8 cellular contexts compared by ENCODE assay signal in the genomic region with DNA sequence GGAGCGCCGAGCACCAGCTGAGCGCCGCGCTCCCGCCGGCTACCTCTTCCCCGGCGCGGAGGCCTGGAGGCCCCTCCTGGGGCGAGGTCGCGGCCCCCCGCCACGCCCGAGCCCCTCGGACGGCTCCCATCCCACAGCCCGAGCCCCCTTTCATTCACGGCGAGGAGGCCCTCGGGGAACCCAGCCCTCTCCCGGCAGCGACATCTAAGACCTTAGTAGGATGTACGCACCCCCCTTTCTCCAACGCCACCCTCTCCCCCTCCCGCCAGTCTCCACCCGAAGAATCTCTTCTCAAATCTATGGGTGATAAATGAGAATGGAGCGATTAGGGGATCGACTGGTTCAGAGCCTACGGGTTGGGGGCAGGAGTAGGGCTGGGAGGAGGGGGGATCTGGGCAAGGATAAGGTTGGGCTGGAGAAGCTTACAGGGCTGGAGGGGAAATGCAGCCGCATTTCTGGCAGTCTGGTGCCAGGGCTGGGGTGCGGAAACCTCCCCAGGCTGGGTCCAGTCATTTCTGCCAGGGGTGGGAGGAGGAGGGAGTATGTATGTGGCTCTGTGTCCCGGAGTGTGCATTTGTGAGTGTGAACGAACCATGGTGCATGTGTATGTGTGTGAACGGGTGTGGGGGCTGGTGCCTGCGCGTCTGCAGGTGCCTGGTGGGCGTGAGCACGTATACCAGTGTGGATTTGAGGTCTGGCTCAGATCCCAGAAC. TPM values are rescaled to one million over a fixed set of nuclear protein-coding genes. Genes with fewer than 3 reads are reported as not detected.
DNase-seq lines count a peak whose midpoint lies in the region; ATAC-seq and TF ChIP-seq lines count a peak whose summit lies in the region.

No MANE protein-coding gene starts in this region.

- H3K4me1 Mint-ChIP-seq in IgD-negative memory B cell = peaks cover 0 to 15% (median 11%) of the 10 kb centered on the region in 3 donors
- H3K4me1 Mint-ChIP-seq in activated T-cell treated with anti-CD3 and anti-CD28 coated beads, Interleukin-2, amount 50 U/mL, for 24 hours (ENCODE audit: low read depth) = peaks cover 19% of the 10 kb centered on the region

- peak overlapping the region; percentile 57 for H3K4me3 ChIP-seq in BE2C (ENCODE audit: low read depth, low read length)
- peak overlapping the region; percentile 54 for H3K4me3 ChIP-seq in skeletal muscle cell (ENCODE audit: low read depth, low read length)

- no peaks in the 10 kb centered on the region for H3K9me3 Mint-ChIP-seq in IgD-negative memory B cell
- H3K9me3 Mint-ChIP-seq in activated T-cell treated with anti-CD3 and anti-CD28 coated beads, Interleukin-2, amount 50 U/mL, for 24 hours = no peaks in the 10 kb centered on the region

- H3K36me3 ChIP-seq in BE2C = no peaks in the 10 kb centered on the region

- DNase-seq in BE2C (peak; percentile 25), head of caudate nucleus (peak; percentile 21 to 91 (median 66)), skeletal muscle cell (ENCODE audit: low read depth) (no peak), NCI-H446 (lab: John Stamatoyannopoulos, UW) (no peak), left colon (no peak)
- peak; percentile 46 for DNase-seq in activated T-cell treated with anti-CD3 and anti-CD28 coated beads, Interleukin-2, amount 50 U/mL, for 24 hours

- TF ChIP-seq CTCF in BE2C (IDR thresholded peaks at IDR 0.05; ENCODE audit: low read depth, low read length) = no peak

- ATAC-seq in left colon = no peak
- ATAC-seq in HG03135 (IDR thresholded peaks at IDR 0.05; ENCODE audit: unreplicated experiment) = no peak

- H3K36me3 Mint-ChIP-seq in IgD-negative memory B cell = no peaks in the 10 kb centered on the region
- H3K36me3 Mint-ChIP-seq in activated T-cell treated with anti-CD3 and anti-CD28 coated beads, Interleukin-2, amount 50 U/mL, for 24 hours (ENCODE audit: low read depth) = peaks cover 8% of the 10 kb centered on the region

- H3K9me3 ChIP-seq in BE2C = no peaks in the 10 kb centered on the region

- intact Hi-C loops in head of caudate nucleus (cut with DNase I) (no loop called here), left colon (cut with DNase I, micrococcal nuclease) (no loop called here)

- H3K27ac Mint-ChIP-seq in IgD-negative memory B cell = no peak overlapping the region
- H3K27ac Mint-ChIP-seq in activated T-cell treated with anti-CD3 and anti-CD28 coated beads, Interleukin-2, amount 50 U/mL, for 24 hours = no peak overlapping the region

- H3K4me1 ChIP-seq in BE2C = no peaks in the 10 kb centered on the region; the same call in 1 of the 2 replicates

- H3K27me3 ChIP-seq in BE2C = no peaks in the 10 kb centered on the region

- H3K4me3 Mint-ChIP-seq in IgD-negative memory B cell = peak overlapping the region; percentile 44 to 83 (median 60)
- peak overlapping the region; percentile 56 for H3K4me3 Mint-ChIP-seq in activated T-cell treated with anti-CD3 and anti-CD28 coated beads, Interleukin-2, amount 50 U/mL, for 24 hours

- H3K27me3 Mint-ChIP-seq in IgD-negative memory B cell = peaks cover 39% of the 10 kb centered on the region
- H3K27me3 Mint-ChIP-seq in activated T-cell treated with anti-CD3 and anti-CD28 coated beads, Interleukin-2, amount 50 U/mL, for 24 hours = peaks cover 43% of the 10 kb centered on the region

RNA-seq across cellular contexts. Expression of a gene that starts 10.3 kb away (rescaled TPM):
- polyA plus RNA-seq in BE2C (2012; ENCODE audit: insufficient read depth, insufficient read length, low read depth) = 37.7 TPM
- polyA plus RNA-seq in IgD-negative memory B cell = 8.0 TPM
- 1 to 10 TPM; 1.9 to 3.1 TPM for total RNA-seq in left colon

Comparison
In these comparisons a context has a peak if more than half of its experiments do, and no peak if none do; other contexts are left out.
1. DNase-seq: peak in BE2C (single experiment), activated T-cell treated with anti-CD3 and anti-CD28 coated beads, Interleukin-2, amount 50 U/mL, for 24 hours (single experiment) and head of caudate nucleus (42 of 42); none in skeletal muscle cell (single experiment), NCI-H446 (0 of 2) and left colon (0 of 2).